In the genomic region with DNA sequence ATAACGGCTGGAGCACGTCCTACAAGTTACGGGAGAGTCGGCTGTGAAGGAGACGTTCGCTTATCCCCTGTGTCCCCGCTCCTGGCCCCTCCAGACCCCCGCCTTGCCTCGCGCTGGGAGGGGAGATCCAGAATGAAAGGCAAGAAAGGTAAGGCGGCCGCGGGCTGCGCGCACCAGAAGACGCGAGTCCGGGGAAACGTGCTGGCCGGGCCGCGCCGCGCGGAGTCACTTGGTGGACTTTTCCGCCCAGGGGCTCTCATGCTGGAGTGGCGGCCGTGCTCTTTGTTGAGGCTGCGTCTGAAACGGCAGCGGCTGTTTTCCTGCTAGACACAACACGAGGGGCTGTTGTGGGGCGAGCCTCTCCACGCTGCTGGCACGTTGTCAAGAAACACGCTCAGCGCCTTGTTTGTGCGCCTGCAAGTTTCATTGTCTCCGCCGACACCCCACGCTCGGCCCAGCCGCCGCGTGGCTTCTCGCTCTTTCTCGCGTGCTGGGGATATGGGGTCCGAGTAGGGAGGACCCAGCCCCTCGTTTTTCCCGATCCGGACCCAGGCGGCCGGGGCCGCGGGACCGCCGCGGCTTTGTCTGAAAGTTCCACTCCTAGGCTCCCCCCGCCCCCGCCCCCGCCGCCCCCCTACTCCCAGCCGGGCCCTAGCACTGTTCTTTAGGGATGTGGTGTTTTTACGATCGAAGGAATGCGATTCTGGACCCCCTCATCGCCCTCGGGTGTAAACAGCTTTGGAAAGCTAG, we compare ENCODE assay signal across 8 cellular contexts. TPM values are rescaled to one million over a fixed set of nuclear protein-coding genes. Genes with fewer than 3 reads are reported as not detected.
DNase-seq lines count a peak whose midpoint lies in the region; ATAC-seq and TF ChIP-seq lines count a peak whose summit lies in the region.

No MANE protein-coding gene starts in this region.

- peak overlapping the region; percentile 100 for H3K27ac ChIP-seq in ascending aorta
- H3K27ac ChIP-seq in gastrocnemius medialis = peak overlapping the region; percentile 98 to 99 (median 99)

- TF ChIP-seq CTCF in ascending aorta (IDR thresholded peaks at IDR 0.05) (no peak), gastrocnemius medialis (IDR thresholded peaks at IDR 0.05 in 4 of 5, conservative IDR thresholded peaks at IDR 0.05 in 1 of 5) (no peak)

- peak overlapping the region; percentile 96 for H3K4me3 Mint-ChIP-seq in T-helper 17 cell

- peak in 1 of 2 donors; percentile 18 for TF ChIP-seq POLR2A in gastrocnemius medialis (IDR thresholded peaks at IDR 0.05)

- H3K36me3 Mint-ChIP-seq in T-helper 17 cell (ENCODE audit: low read depth) = no peaks in the 10 kb centered on the region

- H3K4me1 Mint-ChIP-seq in T-helper 17 cell = peaks cover 33% of the 10 kb centered on the region

- ATAC-seq in T-helper 17 cell = peak; percentile 11
- ATAC-seq in gastrocnemius medialis = peak; percentile 3 to 5
- ATAC-seq in GM19035 (IDR thresholded peaks at IDR 0.05; ENCODE audit: unreplicated experiment) = no peak
- ATAC-seq in GM21529 (IDR thresholded peaks at IDR 0.05; ENCODE audit: unreplicated experiment) = no peak

- DNase-seq in SIG-M5 treated with dmso at 0.1 percent for 504 hours (lab: John Stamatoyannopoulos, UW; ENCODE audit: unreplicated experiment) = peak; percentile 40
- no peak for DNase-seq in SIG-M5 (lab: John Stamatoyannopoulos, UW)
- peak; percentile 45 to 65 (median 63) for DNase-seq in T-helper 17 cell
- peak; percentile 28 to 84 for DNase-seq in ascending aorta (ENCODE audit: low spot score in 2 of 2)
- peak in 48 of 51 donors; percentile 7 to 85 (median 60) for DNase-seq in hypothalamus (lab: John Stamatoyannopoulos, UW)
- peak; percentile 57 to 67 for DNase-seq in gastrocnemius medialis

- H3K27me3 ChIP-seq in ascending aorta (no peaks in the 10 kb centered on the region), gastrocnemius medialis (no peaks in the 10 kb centered on the region)

- peak overlapping the region; percentile 100 for H3K27ac Mint-ChIP-seq in T-helper 17 cell

- in situ Hi-C loops in gastrocnemius medialis (cut with MboI; ENCODE audit: low sequenced_read_pairs in 4 of 4) = loop anchor here in 3 of 4 donors (5.0 to 10.0 kb wide), 3 partner anchors 147 to 214 kb away; no protein-coding TSS in a partner anchor

- intact Hi-C loops in ascending aorta (cut with DNase I) = loop anchor here (1.0 to 10.0 kb wide), 7 partner anchors 168 to 1007 kb away; a partner anchor contains a TSS
- intact Hi-C loops in gastrocnemius medialis (cut with DNase I; ENCODE audit: low total_unique reads) = loop anchor here (1.0 kb wide), 1 partner anchor 437 kb away; a partner anchor contains a TSS

- H3K36me3 ChIP-seq in ascending aorta (no peaks in the 10 kb centered on the region), gastrocnemius medialis (no peaks in the 10 kb centered on the region)

- peak overlapping the region; percentile 79 to 86 for H3K4me3 ChIP-seq in ascending aorta
- peak overlapping the region; percentile 71 to 97 (median 82) for H3K4me3 ChIP-seq in gastrocnemius medialis

- peaks cover 7 to 24% of the 10 kb centered on the region in 2 donors for H3K4me1 ChIP-seq in ascending aorta
- peaks cover 24 to 32% of the 10 kb centered on the region in 2 donors for H3K4me1 ChIP-seq in gastrocnemius medialis

- H3K27me3 Mint-ChIP-seq in T-helper 17 cell = no peaks in the 10 kb centered on the region

- H3K9me3 ChIP-seq in T-helper 17 cell (ENCODE audit: control insufficient read depth, low read length, poor library complexity, severe bottlenecking) (peaks cover 4% of the 10 kb centered on the region), ascending aorta (no peaks in the 10 kb centered on the region), gastrocnemius medialis (no peaks in the 10 kb centered on the region)

RNA-seq across cellular contexts. Expression of a gene that starts 0.6 kb away (rescaled TPM):
- total RNA-seq in T-helper 17 cell = 10 to 100 TPM; 56.3 to 71.7 TPM
- total RNA-seq in ascending aorta = 39.7 TPM
- total RNA-seq in gastrocnemius medialis = 10 to 100 TPM; 33.8 to 90.8 (median 47.0) TPM

Comparison
In these comparisons a context has a peak if more than half of its experiments do, and no peak if none do; other contexts are left out.
1. ATAC-seq: peak in T-helper 17 cell (single experiment) and gastrocnemius medialis (2 of 2); none in GM19035 (single experiment) and GM21529 (single experiment).